ENCODE assay signal across 18 cellular contexts in genomic region chr16:67426950-67427349, GRCh38. TPM values are rescaled to one million over a fixed set of nuclear protein-coding genes. Genes with fewer than 3 reads are reported as not detected.
"Had no signal": no experiment of that assay in that cellular context is flagged by ENCODE, and none has a peak within 500 bp of the region (broad histone marks: within the 10 kb centered on the region; RNA-seq: fewer than 3 reads in every experiment).

No MANE protein-coding gene starts in this region.

- H3K27ac Mint-ChIP-seq: activated naive CD4-positive, alpha-beta T cell treated with anti-CD3 and anti-CD28 coated beads, Interleukin-2, amount 10 ng/mL, durations not matched to agents 7 days and 5 days; neural progenitor cell; stimulated activated memory B cell treated with anti-CD40 and anti-IgM and Interleukin-4, amounts not matched to agents 10 μg/mL and 1 μg/mL and 100 μg/mL, for 72 hours; T-cell had no signal

- H3K27me3 ChIP-seq: pancreas had no signal

- H2AFZ ChIP-seq: neural progenitor cell had no signal

- DNase-seq: activated CD4-positive, CD25-positive, alpha-beta regulatory T cell treated with anti-CD3 and anti-CD28 coated beads, Interleukin-2, amount 50 U/mL, for 72 hours; activated naive CD4-positive, alpha-beta T cell treated with anti-CD3 and anti-CD28 coated beads, Interleukin-2, amount 10 ng/mL, durations not matched to agents 7 days and 5 days; cortex of kidney; effector CD4-positive, alpha-beta T cell; gastrocnemius medialis; left lung; SK-N-SH; stimulated activated CD4-positive, alpha-beta T cell treated with anti-CD3 and anti-CD28 coated beads, Interleukin-2, amount 100 ng/mL, for 48 hours; T-cell; T-helper 9 cell had no signal

- H3K36me3 ChIP-seq: gastrocnemius medialis, left lung, neural progenitor cell, pancreas had no signal

- H3K27ac ChIP-seq: left lung, neural progenitor cell, pancreas had no signal

- H3K9me3 Mint-ChIP-seq: activated naive CD4-positive, alpha-beta T cell treated with anti-CD3 and anti-CD28 coated beads, Interleukin-2, amount 10 ng/mL, durations not matched to agents 7 days and 5 days; central memory CD8-positive, alpha-beta T cell; neural progenitor cell; stimulated activated memory B cell treated with anti-CD40 and anti-IgM and Interleukin-4, amounts not matched to agents 10 μg/mL and 1 μg/mL and 100 μg/mL, for 72 hours; T-cell had no signal

- H3K9me3 ChIP-seq: gastrocnemius medialis, left lung, pancreas, SK-N-SH had no signal

- H3K9ac ChIP-seq: neural progenitor cell, SK-N-SH had no signal

- ATAC-seq: gastrocnemius medialis; left lung; pancreas; stimulated activated memory B cell treated with anti-CD40 and anti-IgM and Interleukin-4, amounts not matched to agents 10 μg/mL and 1 μg/mL and 100 μg/mL, for 72 hours; T-cell had no signal

- H3K4me3 ChIP-seq: gastrocnemius medialis, left lung, neural progenitor cell, pancreas had no signal

- H3K4me2 ChIP-seq: neural progenitor cell, SK-N-SH had no signal

- H3K36me3 Mint-ChIP-seq: activated naive CD4-positive, alpha-beta T cell treated with anti-CD3 and anti-CD28 coated beads, Interleukin-2, amount 10 ng/mL, durations not matched to agents 7 days and 5 days; neural progenitor cell; stimulated activated memory B cell treated with anti-CD40 and anti-IgM and Interleukin-4, amounts not matched to agents 10 μg/mL and 1 μg/mL and 100 μg/mL, for 72 hours had no signal

- FAIRE-seq: endothelial cell of umbilical vein, islet of Langerhans, pancreas had no signal

- H3K4me3 Mint-ChIP-seq: activated naive CD4-positive, alpha-beta T cell treated with anti-CD3 and anti-CD28 coated beads, Interleukin-2, amount 10 ng/mL, durations not matched to agents 7 days and 5 days; central memory CD8-positive, alpha-beta T cell; neural progenitor cell; stimulated activated memory B cell treated with anti-CD40 and anti-IgM and Interleukin-4, amounts not matched to agents 10 μg/mL and 1 μg/mL and 100 μg/mL, for 72 hours; T-cell had no signal

RNA-seq across cellular contexts. Expression of gene HSD11B2, which starts 4.0 kb away (rescaled TPM):
- total RNA-seq: endothelial cell of umbilical vein had no signal

RNA-seq across cellular contexts. Expression of gene TPPP3, which starts 33.7 kb away (rescaled TPM):
- total RNA-seq: activated CD8-positive, alpha-beta memory T cell treated with anti-CD3 and anti-CD28 coated beads for 36 hours had no signal

RNA-seq across cellular contexts. Expression of gene AGRP, which starts 56.4 kb away (rescaled TPM):
- total RNA-seq: endothelial cell of umbilical vein, gastrocnemius medialis, pancreas, T-cell, urinary bladder had no signal
- polyA plus RNA-seq: endothelial cell of umbilical vein, SK-N-SH, urinary bladder had no signal
